Comparison of ENCODE assay signal across 25 cellular contexts in genomic region chr14:33709286-33709685, GRCh38.
"Had no signal": no experiment of that assay in that cellular context is flagged by ENCODE, and none has a peak within 500 bp of the region (broad histone marks: within the 10 kb centered on the region; RNA-seq: fewer than 3 reads in every experiment).

No MANE protein-coding gene starts in this region.

- H3K36me3 ChIP-seq: ascending aorta, brain microvascular endothelial cell, cardiac muscle cell had no signal

- H3K27ac Mint-ChIP-seq: activated B cell treated with CpG ODN at 0.5 μM for 24 hours; activated CD4-positive, alpha-beta memory T cell treated with anti-CD3 and anti-CD28 coated beads for 36 hours; activated CD4-positive, alpha-beta T cell treated with anti-CD3 and anti-CD28 coated beads, Interleukin-2, amount 10 ng/mL, durations not matched to agents 24 days and 14 days; activated naive CD4-positive, alpha-beta T cell treated with anti-CD3 and anti-CD28 coated beads, Interleukin-2, amount 50 U/mL, for 72 hours; activated naive CD8-positive, alpha-beta T cell treated with anti-CD3 and anti-CD28 coated beads, Interleukin-2, amount 50 U/mL, for 24 hours; T-cell had no signal

- H3K4me2 ChIP-seq: KMS-11 had no signal

- H3K27me3 Mint-ChIP-seq: activated B cell treated with CpG ODN at 0.5 μM for 24 hours; activated CD4-positive, alpha-beta memory T cell treated with anti-CD3 and anti-CD28 coated beads for 36 hours; activated CD4-positive, alpha-beta T cell treated with anti-CD3 and anti-CD28 coated beads, Interleukin-2, amount 10 ng/mL, durations not matched to agents 24 days and 14 days; activated naive CD8-positive, alpha-beta T cell treated with anti-CD3 and anti-CD28 coated beads, Interleukin-2, amount 50 U/mL, for 24 hours had no signal

- H3K4me1 ChIP-seq: ascending aorta had no signal

- H3K9ac ChIP-seq: KMS-11 had no signal

- H3K9me3 ChIP-seq: ascending aorta had no signal

- H3K4me1 Mint-ChIP-seq: activated B cell treated with CpG ODN at 0.5 μM for 24 hours; activated CD4-positive, alpha-beta T cell treated with anti-CD3 and anti-CD28 coated beads, Interleukin-2, amount 10 ng/mL, durations not matched to agents 24 days and 14 days; activated naive CD8-positive, alpha-beta T cell treated with anti-CD3 and anti-CD28 coated beads, Interleukin-2, amount 50 U/mL, for 24 hours; T-cell had no signal

- H3K27ac ChIP-seq: ascending aorta, brain microvascular endothelial cell, cardiac muscle cell, KMS-11 had no signal

- H3K27me3 ChIP-seq: ascending aorta, brain microvascular endothelial cell, cardiac muscle cell had no signal

- H3K9me3 Mint-ChIP-seq: activated B cell treated with CpG ODN at 0.5 μM for 24 hours; activated CD4-positive, alpha-beta memory T cell treated with anti-CD3 and anti-CD28 coated beads for 36 hours; activated CD4-positive, alpha-beta T cell treated with anti-CD3 and anti-CD28 coated beads, Interleukin-2, amount 10 ng/mL, durations not matched to agents 24 days and 14 days; activated naive CD8-positive, alpha-beta T cell treated with anti-CD3 and anti-CD28 coated beads, Interleukin-2, amount 50 U/mL, for 24 hours; activated T-cell treated with anti-CD3 and anti-CD28 coated beads, Interleukin-2, amount 50 U/mL, for 4 hours; T-cell had no signal

- H3K36me3 Mint-ChIP-seq: activated CD4-positive, alpha-beta memory T cell treated with anti-CD3 and anti-CD28 coated beads for 36 hours; activated naive CD4-positive, alpha-beta T cell treated with anti-CD3 and anti-CD28 coated beads, Interleukin-2, amount 50 U/mL, for 72 hours; T-cell had no signal

- H3K4me3 ChIP-seq: ascending aorta, cardiac muscle cell had no signal

- DNase-seq: activated B cell treated with CpG ODN at 0.5 μM for 24 hours; activated CD4-positive, alpha-beta memory T cell treated with anti-CD3 and anti-CD28 coated beads for 36 hours; activated CD4-positive, alpha-beta T cell treated with anti-CD3 and anti-CD28 coated beads for 1 hour; activated CD4-positive, alpha-beta T cell treated with anti-CD3 and anti-CD28 coated beads, Interleukin-2, amount 10 ng/mL, durations not matched to agents 24 days and 14 days; activated CD8-positive, alpha-beta memory T cell treated with anti-CD3 and anti-CD28 coated beads for 24 hours; activated effector memory CD4-positive, alpha-beta T cell treated with anti-CD3 and anti-CD28 coated beads, Interleukin-2, amount 50 U/mL, for 16 hours; activated naive CD4-positive, alpha-beta T cell treated with Interleukin-2 at 50 U/mL for 16 hours; activated naive CD8-positive, alpha-beta T cell treated with anti-CD3 and anti-CD28 coated beads, Interleukin-2, amount 50 U/mL, for 24 hours; activated T-cell treated with anti-CD3 and anti-CD28 coated beads, Interleukin-2, amount 50 U/mL, for 4 hours; amniotic stem cell; brain microvascular endothelial cell; MM.1S; NCI-H1105 treated with DMSO at 0.1 percent for 48 hours; NCI-H1436 treated with DMSO at 0.1 percent for 48 hours; NCI-H446; NCI-H524; PC-3; SIG-M5; T-cell; T-helper 2 cell; T1000 had no signal

- H3K4me3 Mint-ChIP-seq: activated B cell treated with CpG ODN at 0.5 μM for 24 hours; activated CD4-positive, alpha-beta memory T cell treated with anti-CD3 and anti-CD28 coated beads for 36 hours; activated CD4-positive, alpha-beta T cell treated with anti-CD3 and anti-CD28 coated beads, Interleukin-2, amount 10 ng/mL, durations not matched to agents 24 days and 14 days; activated naive CD8-positive, alpha-beta T cell treated with anti-CD3 and anti-CD28 coated beads, Interleukin-2, amount 50 U/mL, for 24 hours; activated T-cell treated with anti-CD3 and anti-CD28 coated beads, Interleukin-2, amount 50 U/mL, for 4 hours; T-cell had no signal
